Comparison of ENCODE assay signal across 11 cellular contexts in the genomic region with DNA sequence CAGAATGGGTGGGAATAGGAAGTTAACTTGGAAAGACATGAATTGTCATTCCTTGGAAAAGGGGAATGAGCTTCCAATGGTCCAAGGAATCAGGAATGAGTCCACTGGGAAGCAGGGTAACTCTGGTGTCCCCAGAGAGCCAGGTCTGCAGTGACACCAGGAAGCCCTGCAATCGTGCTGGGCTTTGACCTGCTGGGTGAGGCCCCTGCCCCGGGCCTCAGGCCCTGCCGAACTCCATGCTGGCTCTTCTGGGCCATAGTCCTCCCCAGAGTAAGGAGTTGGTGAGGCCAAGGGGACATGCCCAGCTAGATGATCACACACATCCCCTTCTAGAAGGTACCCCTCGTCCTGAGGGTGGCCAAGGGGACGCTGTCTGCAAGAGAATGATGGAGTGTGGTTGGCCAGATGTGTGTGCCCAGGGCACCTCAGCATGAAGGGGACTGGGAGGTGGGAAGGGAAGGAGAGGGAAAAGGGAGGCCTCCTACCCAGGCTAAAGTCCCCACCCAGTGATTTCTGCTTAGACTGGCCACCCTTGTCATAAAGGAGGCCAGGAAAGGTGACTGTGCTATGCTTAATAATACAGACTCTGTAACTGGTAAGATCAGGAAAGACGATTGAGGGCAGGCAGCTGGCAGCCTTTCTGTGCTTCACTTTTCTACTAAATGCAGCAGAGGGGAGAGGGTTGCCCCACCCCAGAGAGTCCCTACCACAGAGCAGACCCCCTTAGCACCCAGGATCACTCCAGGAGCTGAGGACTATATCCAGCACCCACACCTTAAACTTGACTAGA.
DNase-seq lines count a peak whose midpoint lies in the region; ATAC-seq and TF ChIP-seq lines count a peak whose summit lies in the region.
"Had no signal": no experiment of that assay in that cellular context is flagged by ENCODE, and none has a peak within 500 bp of the region (broad histone marks: within the 10 kb centered on the region; RNA-seq: fewer than 3 reads in every experiment).

No MANE protein-coding gene starts in this region.

- DNase-seq in CD4-positive, alpha-beta T cell, result no peak
- DNase-seq in PC-3 (no peak), esophagus squamous epithelium (lab: John Stamatoyannopoulos, UW) (no peak), nucleus accumbens (lab: John Stamatoyannopoulos, UW) (no peak), lower leg skin (ENCODE audit: low spot score in 2 of 2) (no peak), anterior cingulate cortex (lab: John Stamatoyannopoulos, UW) (no peak)
- no peak for DNase-seq in activated T-cell treated with anti-CD3 and anti-CD28 coated beads, Interleukin-2, amount 50 U/mL, for 1 hour
- DNase-seq: activated naive CD4-positive, alpha-beta T cell treated with anti-CD3 and anti-CD28 coated beads, Interleukin-2, amount 10 ng/mL, durations not matched to agents 7 days and 5 days; nephron progenitor cell; stimulated activated CD4-positive, alpha-beta T cell treated with anti-CD3 and anti-CD28 coated beads, Interleukin-1b, Interleukin-23, amount 100 ng/mL, for 48 hours had no signal

- H3K36me3 Mint-ChIP-seq in CD4-positive, alpha-beta T cell (ENCODE audit: low read depth), result no peaks in the 10 kb centered on the region
- H3K36me3 Mint-ChIP-seq: activated naive CD4-positive, alpha-beta T cell treated with anti-CD3 and anti-CD28 coated beads, Interleukin-2, amount 10 ng/mL, durations not matched to agents 7 days and 5 days had no signal

- no peaks in the 10 kb centered on the region for H3K27me3 Mint-ChIP-seq in CD4-positive, alpha-beta T cell

- H3K4me2 ChIP-seq in PC-3 (ENCODE audit: low read length) (peak overlapping the region; percentile 16), skeletal muscle satellite cell (ENCODE audit: low read length) (peak overlapping the region; percentile 9)

- POLR2A ChIA-PET in CD4-positive, alpha-beta T cell (lab: Charles Lee), result no interaction called here
- POLR2A ChIA-PET in PC-3 (lab: Charles Lee; ENCODE audit: unreplicated experiment), result no interaction called here

- no peaks in the 10 kb centered on the region for H3K79me2 ChIP-seq in PC-3 (ENCODE audit: low read length)

- intact Hi-C loops in CD4-positive, alpha-beta T cell (cut with DNase I, micrococcal nuclease), result no loop called here
- intact Hi-C loops in PC-3 (cut with micrococcal nuclease), result no loop called here
- intact Hi-C loops in esophagus squamous epithelium (cut with DNase I), result no loop called here
- intact Hi-C loops in lower leg skin (cut with DNase I; ENCODE audit: low total_unique reads), result no loop called here

- H3K9ac ChIP-seq in PC-3 (ENCODE audit: low read length) (peak overlapping the region; percentile 9; the same call in 1 of the 2 replicates), skeletal muscle satellite cell (ENCODE audit: low read depth, low read length) (peak overlapping the region; percentile 19)

- peak overlapping the region; percentile 33 for H3K27ac Mint-ChIP-seq in CD4-positive, alpha-beta T cell
- H3K27ac Mint-ChIP-seq: activated naive CD4-positive, alpha-beta T cell treated with anti-CD3 and anti-CD28 coated beads, Interleukin-2, amount 10 ng/mL, durations not matched to agents 7 days and 5 days; nephron progenitor cell had no signal

- peaks cover 39% of the 10 kb centered on the region for H3K4me1 Mint-ChIP-seq in CD4-positive, alpha-beta T cell (ENCODE audit: low read depth)

- no peaks in the 10 kb centered on the region for H3K9me2 ChIP-seq in PC-3 (replicated peaks; ENCODE audit: low read length)

- H3K4me3 Mint-ChIP-seq in CD4-positive, alpha-beta T cell, result no peak overlapping the region
- H3K4me3 Mint-ChIP-seq: activated naive CD4-positive, alpha-beta T cell treated with anti-CD3 and anti-CD28 coated beads, Interleukin-2, amount 10 ng/mL, durations not matched to agents 7 days and 5 days; nephron progenitor cell had no signal

- peaks cover 38% of the 10 kb centered on the region for H3K4me1 ChIP-seq in PC-3 (ENCODE audit: insufficient read depth, low read length)
- peaks cover 6 to 36% (median 11%) of the 10 kb centered on the region in 3 donors for H3K4me1 ChIP-seq in esophagus squamous epithelium
- peaks cover 30% of the 10 kb centered on the region for H3K4me1 ChIP-seq in skeletal muscle satellite cell (ENCODE audit: control insufficient read depth, insufficient read depth, low read length)

- no peak overlapping the region for H2AFZ ChIP-seq in PC-3 (ENCODE audit: low read length)

- no peaks in the 10 kb centered on the region for H3F3A ChIP-seq in PC-3 (ENCODE audit: low read length, unreplicated experiment)

- no peaks in the 10 kb centered on the region for H4K20me1 ChIP-seq in PC-3 (ENCODE audit: low read length)

- ATAC-seq in CD4-positive, alpha-beta T cell (ENCODE audit: poor library complexity), result no peak
- ATAC-seq in PC-3, result no peak

- no peaks in the 10 kb centered on the region for H3K27me3 ChIP-seq in CD4-positive, alpha-beta T cell (ENCODE audit: control insufficient read depth, insufficient read depth, low read length)
- H3K27me3 ChIP-seq in PC-3 (ENCODE audit: low read length) (no peaks in the 10 kb centered on the region), esophagus squamous epithelium (no peaks in the 10 kb centered on the region), skeletal muscle satellite cell (ENCODE audit: control insufficient read depth, insufficient read depth, low read length) (no peaks in the 10 kb centered on the region)

- TF ChIP-seq POLR2A in esophagus squamous epithelium (IDR thresholded peaks at IDR 0.05) (no peak), lower leg skin (IDR thresholded peaks at IDR 0.05) (no peak)

- CTCF ChIA-PET in CD4-positive, alpha-beta T cell (lab: Charles Lee), result no interaction called here
- CTCF ChIA-PET in PC-3 (lab: Charles Lee), result no interaction called here

- no peak overlapping the region for H3K27ac ChIP-seq in CD4-positive, alpha-beta T cell (ENCODE audit: low read depth, low read length)
- H3K27ac ChIP-seq in PC-3 (ENCODE audit: low read length) (peak overlapping the region; percentile 83), esophagus squamous epithelium (peak overlapping the region in 3 of 4 donors; percentile 54 to 90 (median 78))

- H3K4me3 ChIP-seq in PC-3 (ENCODE audit: low read length), result no peak overlapping the region
- H3K4me3 ChIP-seq in esophagus squamous epithelium, result peak overlapping the region in 1 of 4 donors; percentile 28
- H3K4me3 ChIP-seq in skeletal muscle satellite cell (ENCODE audit: low read length), result no peak overlapping the region
- no peak overlapping the region for H3K4me3 ChIP-seq in lower leg skin (ENCODE audit: low read depth, poor library complexity, severe bottlenecking)

- H3K36me3 ChIP-seq in PC-3 (ENCODE audit: low read depth, low read length) (no peaks in the 10 kb centered on the region), esophagus squamous epithelium (no peaks in the 10 kb centered on the region), skeletal muscle satellite cell (ENCODE audit: insufficient read depth, low read length) (no peaks in the 10 kb centered on the region)

- BruUV-seq in PC-3 (replicated peaks; lab: Mats Ljungman, UMichigan), result no TSS peak

- H3K9me3 ChIP-seq in CD4-positive, alpha-beta T cell (ENCODE audit: control insufficient read depth, low read length), result no peaks in the 10 kb centered on the region
- H3K9me3 ChIP-seq in PC-3 (ENCODE audit: low read length) (no peaks in the 10 kb centered on the region), esophagus squamous epithelium (no peaks in the 10 kb centered on the region), skeletal muscle satellite cell (replicated peaks; ENCODE audit: low read length) (no peaks in the 10 kb centered on the region)

- TF ChIP-seq CTCF in CD4-positive, alpha-beta T cell (IDR thresholded peaks at IDR 0.05), result no peak
- no peak for TF ChIP-seq CTCF in PC-3 (conservative IDR thresholded peaks at IDR 0.05; ENCODE audit: low read depth, low read length)
- no peak for TF ChIP-seq CTCF in esophagus squamous epithelium (IDR thresholded peaks at IDR 0.05)
- TF ChIP-seq CTCF in lower leg skin (IDR thresholded peaks at IDR 0.05), result no peak

- WGBS in esophagus squamous epithelium, 2 donors, result 88 to 91% methylated on average over 4 to 5 of the region's 6 CpGs
- 87 to 88% methylated on average over 6 of the region's 6 CpGs for WGBS in lower leg skin, 2 donors

- H3K9me3 Mint-ChIP-seq in CD4-positive, alpha-beta T cell, result no peaks in the 10 kb centered on the region
- H3K9me3 Mint-ChIP-seq: activated naive CD4-positive, alpha-beta T cell treated with anti-CD3 and anti-CD28 coated beads, Interleukin-2, amount 10 ng/mL, durations not matched to agents 7 days and 5 days had no signal
